25 cellular contexts compared by ENCODE assay signal in the genomic region with DNA sequence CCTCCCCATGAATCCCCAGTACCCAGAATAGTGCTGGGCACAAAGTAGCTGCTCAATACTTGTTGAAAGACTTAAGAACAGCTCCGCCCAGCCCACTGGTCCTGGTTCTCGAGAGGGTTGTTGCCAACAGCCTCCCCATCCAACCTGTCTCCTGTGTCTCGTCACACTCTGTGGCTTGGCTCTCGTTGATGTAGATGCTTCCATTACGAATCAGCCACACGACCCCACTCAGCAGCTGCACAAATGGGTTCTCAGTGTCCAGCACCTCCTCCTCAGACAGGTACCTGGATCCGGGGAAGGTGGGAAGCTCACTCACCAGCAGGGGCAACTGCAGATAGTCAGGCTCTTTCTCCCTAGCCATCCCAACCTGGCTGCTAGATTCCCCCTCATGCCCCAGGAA. TPM values are rescaled to one million over a fixed set of nuclear protein-coding genes. Genes with fewer than 3 reads are reported as not detected.
DNase-seq lines count a peak whose midpoint lies in the region; ATAC-seq and TF ChIP-seq lines count a peak whose summit lies in the region.
"Had no signal": no experiment of that assay in that cellular context is flagged by ENCODE, and none has a peak within 500 bp of the region (broad histone marks: within the 10 kb centered on the region; RNA-seq: fewer than 3 reads in every experiment).

No MANE protein-coding gene starts in this region.

- H3K9me3 Mint-ChIP-seq in activated T-cell treated with anti-CD3 and anti-CD28 coated beads, Interleukin-2, amount 50 U/mL, for 4 hours, result no peaks in the 10 kb centered on the region
- H3K9me3 Mint-ChIP-seq in H9, result no peaks in the 10 kb centered on the region
- H3K9me3 Mint-ChIP-seq: central memory CD8-positive, alpha-beta T cell had no signal

- DNase-seq in activated T-cell treated with anti-CD3 and anti-CD28 coated beads, Interleukin-2, amount 50 U/mL, for 4 hours, result no peak
- no peak for DNase-seq in activated T-cell treated with anti-CD3 and anti-CD28 coated beads, Interleukin-2, amount 50 U/mL, for 48 hours
- DNase-seq in H9 (no peak), kidney tubule cell (ENCODE audit: low spot score) (peak; percentile 26), posterior vena cava (ENCODE audit: low spot score) (peak; percentile 71), hypothalamus (lab: John Stamatoyannopoulos, UW) (no peak), medulla oblongata (ENCODE audit: extremely low spot score) (no peak)
- DNase-seq: ACHN; activated gamma-delta T cell treated with Interleukin-2 at 50 U/mL for 16 hours; DMS 273 treated with DMSO at 0.1 percent for 48 hours; GOT3; NCI-H1048; NCI-H187 treated with DMSO at 0.1 percent for 48 hours; right cardiac atrium; stimulated activated CD4-positive, alpha-beta T cell treated with anti-CD3 and anti-CD28 coated beads, Interleukin-12 subunit alpha, Interleukin-12 subunit beta, amount 100 ng/mL, for 4 hours; upper lobe of right lung had no signal

- H2BK12ac ChIP-seq in H9 (ENCODE audit: insufficient read length, low read depth, low read length), result no peak overlapping the region

- no peak overlapping the region for H4K91ac ChIP-seq in H9 (ENCODE audit: insufficient read length, low read depth, low read length)

- H3K23ac ChIP-seq in H9 (ENCODE audit: insufficient read length, low read depth, low read length), result no peak overlapping the region

- no peak overlapping the region for H3K14ac ChIP-seq in H9 (ENCODE audit: insufficient read depth, low read length)

- H3K27ac ChIP-seq in H9 (ENCODE audit: insufficient read length, low read depth, low read length), result no peak overlapping the region
- H3K27ac ChIP-seq: ascending aorta; BLaER1 treated with 17β-estradiol and CSF1 and Interleukin-3, amounts not matched to agents 10 nM and 100 nM; epithelial cell of prostate; heart left ventricle; ovary; upper lobe of right lung had no signal

- H2BK15ac ChIP-seq in H9 (ENCODE audit: low read depth, low read length), result no peak overlapping the region

- peaks cover 6% of the 10 kb centered on the region; the same call in 1 of the 2 replicates for H3K4me1 ChIP-seq in H9 (ENCODE audit: insufficient read depth, low read length)

- H4K8ac ChIP-seq in H9 (replicated peaks; ENCODE audit: insufficient read length, low read depth, low read length), result no peak overlapping the region

- peaks cover 5% of the 10 kb centered on the region for H3K23me2 ChIP-seq in H9 (ENCODE audit: insufficient read length, low read depth, low read length, poor library complexity, severe bottlenecking)

- no peaks in the 10 kb centered on the region for H3K79me1 ChIP-seq in H9 (ENCODE audit: insufficient read depth, low read depth, low read length, poor library complexity, severe bottlenecking)

- H3K4me1 Mint-ChIP-seq in activated T-cell treated with anti-CD3 and anti-CD28 coated beads, Interleukin-2, amount 50 U/mL, for 4 hours (ENCODE audit: low read depth), result peaks cover 18% of the 10 kb centered on the region
- peaks cover 14 to 21% of the 10 kb centered on the region in 2 experiments for H3K4me1 Mint-ChIP-seq in H9

- no peak overlapping the region for H2BK120ac ChIP-seq in H9 (ENCODE audit: low read depth, low read length, poor library complexity, severe bottlenecking)

- no peaks in the 10 kb centered on the region for H3K27me3 ChIP-seq in H9 (ENCODE audit: insufficient read depth, low read length)
- H3K27me3 ChIP-seq: ascending aorta; BLaER1 treated with 17β-estradiol and CSF1 and Interleukin-3, amounts not matched to agents 10 nM and 100 nM; heart left ventricle; ovary; upper lobe of right lung had no signal

- no peak overlapping the region for H4K5ac ChIP-seq in H9 (ENCODE audit: insufficient read length, low read depth, low read length)

- no peaks in the 10 kb centered on the region for H4K20me1 ChIP-seq in H9 (ENCODE audit: control insufficient read depth, insufficient read depth, insufficient read length)

- H3T11ph ChIP-seq in H9 (ENCODE audit: low read length), result no peak overlapping the region

- no peak overlapping the region for H3K27ac Mint-ChIP-seq in H9

- H3K56ac ChIP-seq in H9 (ENCODE audit: insufficient read length, low read depth, low read length), result no peak overlapping the region

- no CpG with 5 or more reads among the region's 7 CpGs for WGBS in H9 (ENCODE audit: extremely low coverage, insufficient read length, low lambda C conversion rate)

- H2AK5ac ChIP-seq in H9 (ENCODE audit: insufficient read length, low read length), result no peak overlapping the region

- H2BK5ac ChIP-seq in H9 (ENCODE audit: insufficient read length, low read length), result no peak overlapping the region

- intact Hi-C loops in posterior vena cava (cut with DNase I), result no loop called here

- peak overlapping the region; percentile 52 for H3K4me3 Mint-ChIP-seq in activated T-cell treated with anti-CD3 and anti-CD28 coated beads, Interleukin-2, amount 50 U/mL, for 4 hours
- peak overlapping the region; percentile 44 to 66; a peak in 4 of 5 replicates for H3K4me3 Mint-ChIP-seq in H9
- H3K4me3 Mint-ChIP-seq: central memory CD8-positive, alpha-beta T cell had no signal

- H3K79me2 ChIP-seq in H9 (ENCODE audit: insufficient read depth, low read length), result no peaks in the 10 kb centered on the region

- H2BK20ac ChIP-seq in H9 (ENCODE audit: low read depth, low read length, poor library complexity, severe bottlenecking), result no peak overlapping the region

- no peak overlapping the region for H3K4ac ChIP-seq in H9 (ENCODE audit: low read depth, low read length)

- no peak overlapping the region for H3K18ac ChIP-seq in H9 (ENCODE audit: insufficient read length, low read depth, low read length)

- H2AFZ ChIP-seq in H9 (ENCODE audit: low read length), result no peak overlapping the region

- TF ChIP-seq CTCF in H9 (conservative IDR thresholded peaks at IDR 0.05), result no peak

- H3K4me2 ChIP-seq in H9 (ENCODE audit: insufficient read depth, insufficient read length, low read length), result no peak overlapping the region

- peaks cover 4% of the 10 kb centered on the region for H3K36me3 Mint-ChIP-seq in activated T-cell treated with anti-CD3 and anti-CD28 coated beads, Interleukin-2, amount 50 U/mL, for 4 hours (ENCODE audit: insufficient read depth)
- H3K36me3 Mint-ChIP-seq in H9 (ENCODE audit: insufficient read depth in 1 of 3, low read depth in 3 of 3), result no peaks in the 10 kb centered on the region; a peak in 1 of 7 replicates

- no peaks in the 10 kb centered on the region for H3K27me3 Mint-ChIP-seq in activated T-cell treated with anti-CD3 and anti-CD28 coated beads, Interleukin-2, amount 50 U/mL, for 4 hours (ENCODE audit: low read depth)
- H3K27me3 Mint-ChIP-seq in H9 (ENCODE audit: low read depth), result peaks cover 5% of the 10 kb centered on the region
- H3K27me3 Mint-ChIP-seq: central memory CD8-positive, alpha-beta T cell had no signal

- ATAC-seq in activated T-cell treated with anti-CD3 and anti-CD28 coated beads, Interleukin-2, amount 50 U/mL, for 4 hours, result no peak
- ATAC-seq in GM21515 (IDR thresholded peaks at IDR 0.05; ENCODE audit: unreplicated experiment), result no peak
- ATAC-seq: activated CD4-positive, CD25-positive, alpha-beta regulatory T cell treated with anti-CD3 and anti-CD28 coated beads, Interleukin-2, amount 50 U/mL, for 24 hours; heart left ventricle; right cardiac atrium; upper lobe of right lung had no signal

- no peaks in the 10 kb centered on the region for H3K9me3 ChIP-seq in H9 (ENCODE audit: control insufficient read depth, low read depth, low read length)
- H3K9me3 ChIP-seq: ascending aorta; BLaER1 treated with 17β-estradiol and CSF1 and Interleukin-3, amounts not matched to agents 10 nM and 100 nM; heart left ventricle; ovary; upper lobe of right lung had no signal

- H3K9ac ChIP-seq in H9 (ENCODE audit: extremely low read depth, insufficient read length, low read length), result no peak overlapping the region

RNA-seq across cellular contexts. Expression of a gene that starts 2.1 kb away (rescaled TPM):
- 10 to 100 TPM; 18.6 to 23.5 (median 21.6) TPM for total RNA-seq in activated T-cell treated with anti-CD3 and anti-CD28 coated beads, Interleukin-2, amount 50 U/mL, for 4 hours
- total RNA-seq in H9 (2021) (12.1 and 12.7 TPM in 2 replicates), posterior vena cava (1 to 10 TPM; 5.9 to 6.3 TPM)

RNA-seq across cellular contexts. Expression of a gene that starts 34.2 kb away (rescaled TPM):
- not detected for total RNA-seq in activated T-cell treated with anti-CD3 and anti-CD28 coated beads, Interleukin-2, amount 50 U/mL, for 4 hours
- total RNA-seq in H9 (2021) (2.0 and 2.5 TPM in 2 replicates), posterior vena cava (10 to 100 TPM; 32.3 to 54.2 TPM)
- total RNA-seq: fibroblast of villous mesenchyme had no signal

RNA-seq across cellular contexts. Expression of a gene that starts 40.0 kb away (rescaled TPM):
- 10 to 100 TPM; 51.7 to 59.1 (median 54.9) TPM for total RNA-seq in activated T-cell treated with anti-CD3 and anti-CD28 coated beads, Interleukin-2, amount 50 U/mL, for 4 hours
- 32.5 and 36.2 TPM in 2 replicates for total RNA-seq in H9 (2021)
- total RNA-seq in posterior vena cava, result 10 to 100 TPM; 14.7 to 16.4 TPM

Comparison
In these comparisons a context has a peak if more than half of its experiments do, and no peak if none do; other contexts are left out.
1. DNase-seq: peak in kidney tubule cell (single experiment) and posterior vena cava (single experiment); none in activated T-cell treated with anti-CD3 and anti-CD28 coated beads, Interleukin-2, amount 50 U/mL, for 4 hours (single experiment), activated T-cell treated with anti-CD3 and anti-CD28 coated beads, Interleukin-2, amount 50 U/mL, for 48 hours (0 of 2), H9 (single experiment), hypothalamus (0 of 51) and medulla oblongata (single experiment).